In the genomic region with DNA sequence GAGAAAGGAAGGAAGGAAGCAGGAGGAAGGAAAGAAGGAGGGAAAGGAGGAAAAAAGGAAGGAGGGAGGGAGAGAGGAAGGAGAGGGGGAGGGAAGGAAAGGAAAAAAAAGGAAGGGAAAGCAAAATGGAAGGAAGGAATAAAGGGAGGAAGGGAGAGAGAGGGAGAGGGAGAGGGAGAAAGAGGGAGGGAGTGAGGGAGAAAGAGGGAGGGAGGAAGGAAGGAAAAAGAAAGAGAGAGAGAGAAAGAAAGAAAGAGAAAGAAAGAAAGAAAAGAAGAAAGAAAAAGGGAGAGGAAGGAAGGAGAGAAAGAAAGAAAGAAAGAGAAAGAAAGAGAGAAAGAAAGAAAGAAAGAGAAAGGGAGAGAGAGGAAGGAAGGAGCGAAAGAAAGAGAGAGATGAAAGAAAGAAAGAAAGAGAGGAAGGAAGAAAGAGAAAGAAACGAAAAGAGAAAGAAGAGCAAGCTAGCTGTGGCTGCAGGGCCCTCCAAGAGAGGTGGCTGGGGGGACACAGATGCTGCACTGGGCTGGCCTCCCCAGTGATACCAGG, we compare ENCODE assay signal across 2 cellular contexts.
TF ChIP-seq lines count a peak whose summit lies in the region.

No MANE protein-coding gene starts in this region.

TF ChIP-seq in HEK293, 187 proteins besides CTCF, POLR2A, EP300 and RAD21 (continued from another document):
- TF ChIP-seq PRDM6 (tag by site-specific recombination; IDR thresholded peaks at IDR 0.05) (no peak), ZNF580 (tag by site-specific recombination; IDR thresholded peaks at IDR 0.05) (no peak)

TF ChIP-seq in K562, 482 proteins besides CTCF, POLR2A, EP300 and RAD21 (continued from another document):
- TF ChIP-seq, protein P1, sequence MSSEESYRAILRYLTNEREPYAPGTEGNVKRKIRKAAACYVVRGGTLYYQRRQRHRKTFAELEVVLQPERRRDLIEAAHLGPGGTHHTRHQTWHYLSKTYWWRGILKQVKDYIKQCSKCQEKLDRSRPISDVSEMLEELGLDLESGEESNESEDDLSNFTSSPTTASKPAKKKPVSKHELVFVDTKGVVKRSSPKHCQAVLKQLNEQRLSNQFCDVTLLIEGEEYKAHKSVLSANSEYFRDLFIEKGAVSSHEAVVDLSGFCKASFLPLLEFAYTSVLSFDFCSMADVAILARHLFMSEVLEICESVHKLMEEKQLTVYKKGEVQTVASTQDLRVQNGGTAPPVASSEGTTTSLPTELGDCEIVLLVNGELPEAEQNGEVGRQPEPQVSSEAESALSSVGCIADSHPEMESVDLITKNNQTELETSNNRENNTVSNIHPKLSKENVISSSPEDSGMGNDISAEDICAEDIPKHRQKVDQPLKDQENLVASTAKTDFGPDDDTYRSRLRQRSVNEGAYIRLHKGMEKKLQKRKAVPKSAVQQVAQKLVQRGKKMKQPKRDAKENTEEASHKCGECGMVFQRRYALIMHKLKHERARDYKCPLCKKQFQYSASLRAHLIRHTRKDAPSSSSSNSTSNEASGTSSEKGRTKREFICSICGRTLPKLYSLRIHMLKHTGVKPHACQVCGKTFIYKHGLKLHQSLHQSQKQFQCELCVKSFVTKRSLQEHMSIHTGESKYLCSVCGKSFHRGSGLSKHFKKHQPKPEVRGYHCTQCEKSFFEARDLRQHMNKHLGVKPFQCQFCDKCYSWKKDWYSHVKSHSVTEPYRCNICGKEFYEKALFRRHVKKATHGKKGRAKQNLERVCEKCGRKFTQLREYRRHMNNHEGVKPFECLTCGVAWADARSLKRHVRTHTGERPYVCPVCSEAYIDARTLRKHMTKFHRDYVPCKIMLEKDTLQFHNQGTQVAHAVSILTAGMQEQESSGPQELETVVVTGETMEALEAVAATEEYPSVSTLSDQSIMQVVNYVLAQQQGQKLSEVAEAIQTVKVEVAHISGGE (CRISPR knock-in tag; IDR thresholded peaks at IDR 0.05): no peak
